19 cellular contexts compared by ENCODE assay signal in the genomic region with DNA sequence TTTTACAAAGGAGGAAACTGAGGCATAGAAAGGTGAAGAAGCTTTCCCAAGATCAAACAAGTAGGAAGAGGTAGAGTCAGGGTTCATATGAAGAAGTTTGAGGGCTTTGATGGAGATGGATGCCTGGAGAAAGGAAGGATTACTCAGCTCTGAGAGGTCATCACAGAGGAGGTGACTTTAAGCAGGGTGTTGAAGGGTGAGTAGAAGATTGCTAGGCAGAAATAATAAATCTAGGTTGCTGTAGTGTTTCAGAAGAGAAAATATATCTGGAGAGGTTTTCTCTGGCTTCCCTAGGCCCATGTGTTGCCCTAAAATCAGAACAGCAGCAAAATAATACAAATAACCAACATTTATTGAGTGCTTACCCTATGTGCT.
"Had no signal": no experiment of that assay in that cellular context is flagged by ENCODE, and none has a peak within 500 bp of the region (broad histone marks: within the 10 kb centered on the region; RNA-seq: fewer than 3 reads in every experiment).

No MANE protein-coding gene starts in this region.

- H3K36me3 ChIP-seq: breast epithelium, right atrium auricular region, tibial nerve, vagina had no signal

- DNase-seq: activated CD4-positive, alpha-beta T cell treated with anti-CD3 and anti-CD28 coated beads for 4 hours; activated gamma-delta T cell treated with Interleukin-2 at 50 U/mL for 16 hours; cerebellar nuclear complex; effector memory CD4-positive, alpha-beta T cell; foreskin keratinocyte; kidney glomerular epithelial cell; nephron progenitor cell; occipital lobe; stimulated activated CD4-positive, alpha-beta T cell treated with anti-CD3 and anti-CD28 coated beads, Interleukin-15, amount 100 ng/mL, for 24 hours; stimulated activated CD4-positive, alpha-beta T cell treated with anti-CD3 and anti-CD28 coated beads, Interleukin-4, amount 100 ng/mL, for 1 hour; stimulated activated naive CD4-positive, alpha-beta T cell treated with Interleukin-2 at 50 U/mL for 16 hours; substantia nigra; T1000 had no signal

- H3K4me1 ChIP-seq: breast epithelium, foreskin keratinocyte, vagina had no signal

- H3K27me3 ChIP-seq: breast epithelium, foreskin keratinocyte, right atrium auricular region, tibial nerve, vagina had no signal

- H3K27ac Mint-ChIP-seq: progenitor cell of endocrine pancreas had no signal

- ATAC-seq: foreskin keratinocyte had no signal

- H3K4me3 ChIP-seq: breast epithelium, right atrium auricular region, tibial nerve, vagina had no signal

- H3K4me3 Mint-ChIP-seq: nephron progenitor cell had no signal

- H3K27ac ChIP-seq: breast epithelium, foreskin keratinocyte, right atrium auricular region, tibial nerve, vagina, VCaP had no signal

- H3K9me3 ChIP-seq: breast epithelium, right atrium auricular region, tibial nerve, vagina had no signal
